Comparison of ENCODE assay signal across 18 cellular contexts in the genomic region with DNA sequence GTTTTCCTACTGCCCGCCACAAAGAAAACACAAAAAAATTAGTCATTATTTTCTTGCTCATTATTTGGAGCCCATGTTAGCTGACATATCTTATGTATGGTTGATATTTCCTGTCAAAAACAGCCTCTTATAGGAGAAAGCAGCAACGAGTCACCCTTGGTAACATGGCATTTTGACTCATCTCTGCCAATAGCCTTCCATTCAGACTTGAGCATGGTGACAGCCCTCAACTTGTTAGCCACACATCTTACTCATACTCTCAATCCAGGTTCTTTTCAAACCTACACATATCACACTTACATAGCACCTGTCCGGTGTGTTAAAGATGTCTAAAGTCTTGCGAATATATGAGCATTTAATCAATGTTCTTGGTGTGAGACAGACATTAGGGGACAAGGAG.
DNase-seq lines count a peak whose midpoint lies in the region; ATAC-seq and TF ChIP-seq lines count a peak whose summit lies in the region.
"Had no signal": no experiment of that assay in that cellular context is flagged by ENCODE, and none has a peak within 500 bp of the region (broad histone marks: within the 10 kb centered on the region; RNA-seq: fewer than 3 reads in every experiment).

No MANE protein-coding gene starts in this region.

- peaks cover 4% of the 10 kb centered on the region for H3K4me1 ChIP-seq in mesenchymal stem cell (ENCODE audit: control insufficient read depth, insufficient read depth, low read depth, low read length)
- H3K4me1 ChIP-seq: left lung, prostate gland, upper lobe of right lung had no signal

- H3K4me3 Mint-ChIP-seq in activated CD4-positive, alpha-beta T cell treated with anti-CD3 and anti-CD28 coated beads, Interleukin-2, amount 10 ng/mL, durations not matched to agents 24 days and 14 days, result no peak overlapping the region
- H3K4me3 Mint-ChIP-seq in activated naive CD8-positive, alpha-beta T cell treated with anti-CD3 and anti-CD28 coated beads, Interleukin-2, amount 50 U/mL, for 24 hours, result no peak overlapping the region
- H3K4me3 Mint-ChIP-seq: activated naive CD4-positive, alpha-beta T cell treated with anti-CD3 and anti-CD28 coated beads, Interleukin-2, amount 50 U/mL, for 24 hours; CD4-positive, alpha-beta memory T cell; naive B cell had no signal

- H3K27ac ChIP-seq in mesenchymal stem cell (ENCODE audit: low read length, poor library complexity, severe bottlenecking), result peak overlapping the region; percentile 55
- H3K27ac ChIP-seq: left lung, prostate gland, upper lobe of right lung had no signal

- no peak overlapping the region for H3K4me3 ChIP-seq in mesenchymal stem cell (ENCODE audit: insufficient read depth in 1 of 2, low read depth in 1 of 2, low read length in 2 of 2)
- H3K4me3 ChIP-seq: heart left ventricle, left lung, prostate gland, upper lobe of right lung had no signal

- no peak overlapping the region for H2AK5ac ChIP-seq in mesenchymal stem cell (ENCODE audit: low read length, severe bottlenecking)

- no peak overlapping the region for H2BK15ac ChIP-seq in mesenchymal stem cell (ENCODE audit: low read depth, poor library complexity, severe bottlenecking)

- no peak overlapping the region for H4K91ac ChIP-seq in mesenchymal stem cell (ENCODE audit: low read length)

- H3K4me2 ChIP-seq in mesenchymal stem cell (ENCODE audit: low read length, poor library complexity, severe bottlenecking), result no peak overlapping the region

- CTCF ChIA-PET in GM10248 (lab: Yijun Ruan, JAX), result no interaction called here

- peaks cover 3% of the 10 kb centered on the region for H3K9me3 Mint-ChIP-seq in activated CD4-positive, alpha-beta T cell treated with anti-CD3 and anti-CD28 coated beads, Interleukin-2, amount 10 ng/mL, durations not matched to agents 24 days and 14 days
- H3K9me3 Mint-ChIP-seq in activated naive CD8-positive, alpha-beta T cell treated with anti-CD3 and anti-CD28 coated beads, Interleukin-2, amount 50 U/mL, for 24 hours, result no peaks in the 10 kb centered on the region
- H3K9me3 Mint-ChIP-seq: activated naive CD4-positive, alpha-beta T cell treated with anti-CD3 and anti-CD28 coated beads, Interleukin-2, amount 50 U/mL, for 24 hours; CD4-positive, alpha-beta memory T cell; naive B cell had no signal

- H3K27ac Mint-ChIP-seq in activated CD4-positive, alpha-beta T cell treated with anti-CD3 and anti-CD28 coated beads, Interleukin-2, amount 10 ng/mL, durations not matched to agents 24 days and 14 days, result no peak overlapping the region
- H3K27ac Mint-ChIP-seq in activated naive CD8-positive, alpha-beta T cell treated with anti-CD3 and anti-CD28 coated beads, Interleukin-2, amount 50 U/mL, for 24 hours, result no peak overlapping the region
- H3K27ac Mint-ChIP-seq: activated naive CD4-positive, alpha-beta T cell treated with anti-CD3 and anti-CD28 coated beads, Interleukin-2, amount 50 U/mL, for 24 hours; CD4-positive, alpha-beta memory T cell; naive B cell had no signal

- H3K27me3 ChIP-seq in mesenchymal stem cell (ENCODE audit: control insufficient read depth in 1 of 2, insufficient read depth in 1 of 2, low read length in 2 of 2), result no peaks in the 10 kb centered on the region
- H3K27me3 ChIP-seq: heart left ventricle, left lung, upper lobe of right lung had no signal

- ATAC-seq in activated naive CD8-positive, alpha-beta T cell treated with anti-CD3 and anti-CD28 coated beads, Interleukin-2, amount 50 U/mL, for 24 hours, result peak; percentile 90
- ATAC-seq in HG02840 (IDR thresholded peaks at IDR 0.05; ENCODE audit: low FRiP score, unreplicated experiment), result no peak
- ATAC-seq: HepG2, left lung, upper lobe of right lung had no signal

- H3K36me3 Mint-ChIP-seq in activated CD4-positive, alpha-beta T cell treated with anti-CD3 and anti-CD28 coated beads, Interleukin-2, amount 10 ng/mL, durations not matched to agents 24 days and 14 days (ENCODE audit: low read depth), result no peaks in the 10 kb centered on the region
- H3K36me3 Mint-ChIP-seq in activated naive CD8-positive, alpha-beta T cell treated with anti-CD3 and anti-CD28 coated beads, Interleukin-2, amount 50 U/mL, for 24 hours (ENCODE audit: low read depth), result no peaks in the 10 kb centered on the region
- H3K36me3 Mint-ChIP-seq: activated naive CD4-positive, alpha-beta T cell treated with anti-CD3 and anti-CD28 coated beads, Interleukin-2, amount 50 U/mL, for 24 hours; CD4-positive, alpha-beta memory T cell; naive B cell had no signal

- H3K4ac ChIP-seq in mesenchymal stem cell (ENCODE audit: low read depth in 1 of 2, low read length in 2 of 2), result no peak overlapping the region

- no peak overlapping the region for H3K9ac ChIP-seq in mesenchymal stem cell (ENCODE audit: low read length)

- no peak overlapping the region for H2AFZ ChIP-seq in mesenchymal stem cell (ENCODE audit: low read depth, low read length)

- H3K14ac ChIP-seq in mesenchymal stem cell (ENCODE audit: low read length in 2 of 2), result no peak overlapping the region

- intact Hi-C loops in activated CD4-positive, alpha-beta T cell treated with anti-CD3 and anti-CD28 coated beads, Interleukin-2, amount 10 ng/mL, durations not matched to agents 24 days and 14 days (cut with micrococcal nuclease), result no loop called here

- no peaks in the 10 kb centered on the region for H3K9me3 ChIP-seq in mesenchymal stem cell (ENCODE audit: control insufficient read depth, low read length)
- H3K9me3 ChIP-seq: heart left ventricle, left lung, prostate gland, upper lobe of right lung had no signal

- WGBS in mesenchymal stem cell, result 53% methylated on average over 1 of the region's 4 CpGs

- no peak overlapping the region for H3K23ac ChIP-seq in mesenchymal stem cell (ENCODE audit: low read length in 2 of 2)

- H2BK120ac ChIP-seq in mesenchymal stem cell (ENCODE audit: low read depth, low read length), result no peak overlapping the region

- H3K27me3 Mint-ChIP-seq in activated CD4-positive, alpha-beta T cell treated with anti-CD3 and anti-CD28 coated beads, Interleukin-2, amount 10 ng/mL, durations not matched to agents 24 days and 14 days, result no peaks in the 10 kb centered on the region
- no peaks in the 10 kb centered on the region for H3K27me3 Mint-ChIP-seq in activated naive CD8-positive, alpha-beta T cell treated with anti-CD3 and anti-CD28 coated beads, Interleukin-2, amount 50 U/mL, for 24 hours
- H3K27me3 Mint-ChIP-seq: activated naive CD4-positive, alpha-beta T cell treated with anti-CD3 and anti-CD28 coated beads, Interleukin-2, amount 50 U/mL, for 24 hours; CD4-positive, alpha-beta memory T cell had no signal

- peaks cover 0 to under 1% of the 10 kb centered on the region in 2 experiments for H3K36me3 ChIP-seq in mesenchymal stem cell (ENCODE audit: control insufficient read depth in 1 of 2, insufficient read depth in 2 of 2, low read depth in 1 of 2, low read length in 2 of 2)
- H3K36me3 ChIP-seq: left lung, prostate gland had no signal

- peaks cover 18% of the 10 kb centered on the region for H3K79me1 ChIP-seq in mesenchymal stem cell (replicated peaks; ENCODE audit: low read length, poor library complexity, severe bottlenecking)

- H3K18ac ChIP-seq in mesenchymal stem cell (ENCODE audit: low read depth in 1 of 2, low read length in 2 of 2), result no peak overlapping the region

- TF ChIP-seq CTCF in GM10248 (IDR thresholded peaks at IDR 0.05; ENCODE audit: control extremely low read depth, extremely low read depth, low read depth, missing control alignments), result no peak

- H2BK5ac ChIP-seq in mesenchymal stem cell (ENCODE audit: low read depth, low read length, poor library complexity, severe bottlenecking), result no peak overlapping the region

- POLR2A ChIA-PET in GM10248 (lab: Yijun Ruan, JAX), result no interaction called here

- H3K4me1 Mint-ChIP-seq in activated CD4-positive, alpha-beta T cell treated with anti-CD3 and anti-CD28 coated beads, Interleukin-2, amount 10 ng/mL, durations not matched to agents 24 days and 14 days, result no peaks in the 10 kb centered on the region
- peaks cover 2% of the 10 kb centered on the region for H3K4me1 Mint-ChIP-seq in activated naive CD8-positive, alpha-beta T cell treated with anti-CD3 and anti-CD28 coated beads, Interleukin-2, amount 50 U/mL, for 24 hours
- H3K4me1 Mint-ChIP-seq: activated naive CD4-positive, alpha-beta T cell treated with anti-CD3 and anti-CD28 coated beads, Interleukin-2, amount 50 U/mL, for 24 hours; CD4-positive, alpha-beta memory T cell; naive B cell had no signal

- no peak overlapping the region for H4K8ac ChIP-seq in mesenchymal stem cell (ENCODE audit: low read length)

- DNase-seq in activated CD4-positive, alpha-beta T cell treated with anti-CD3 and anti-CD28 coated beads for 48 hours, result peak; percentile 26
- no peak for DNase-seq in activated CD4-positive, alpha-beta T cell treated with anti-CD3 and anti-CD28 coated beads, Interleukin-2, amount 10 ng/mL, durations not matched to agents 24 days and 14 days
- peak; percentile 61 for DNase-seq in HCEC 1CT
- no peak for DNase-seq in activated naive CD8-positive, alpha-beta T cell treated with anti-CD3 and anti-CD28 coated beads, Interleukin-2, amount 50 U/mL, for 24 hours
- peak; percentile 25 for DNase-seq in mesenchymal stem cell
- DNase-seq in GM10248 (ENCODE audit: extremely low spot score), result no peak
- no peak for DNase-seq in NCI-H524 (lab: John Stamatoyannopoulos, UW)
- DNase-seq: CD4-positive, alpha-beta memory T cell; heart left ventricle; left lung; naive B cell; NCI-H1105; NCI-H2171; upper lobe of right lung had no signal

- H2BK12ac ChIP-seq in mesenchymal stem cell (ENCODE audit: low read length in 2 of 2), result no peak overlapping the region

Comparison
In these comparisons a context has a peak if more than half of its experiments do, and no peak if none do; other contexts are left out.
1. DNase-seq: peak in activated CD4-positive, alpha-beta T cell treated with anti-CD3 and anti-CD28 coated beads for 48 hours (single experiment), HCEC 1CT (single experiment) and mesenchymal stem cell (single experiment); none in activated CD4-positive, alpha-beta T cell treated with anti-CD3 and anti-CD28 coated beads, Interleukin-2, amount 10 ng/mL, durations not matched to agents 24 days and 14 days (single experiment), activated naive CD8-positive, alpha-beta T cell treated with anti-CD3 and anti-CD28 coated beads, Interleukin-2, amount 50 U/mL, for 24 hours (single experiment), GM10248 (single experiment) and NCI-H524 (0 of 2).